Comparison of ENCODE assay signal across 1 cellular context in genomic region chr21:34888569-34889286, GRCh38.
TF ChIP-seq lines count a peak whose summit lies in the region.

No MANE protein-coding gene starts in this region.

TF ChIP-seq in GM12878, 131 proteins besides CTCF, POLR2A, EP300 and RAD21 (continued from another document):
- TF ChIP-seq HSF1 (IDR thresholded peaks at IDR 0.05; ENCODE audit: low read depth, low read length) = no peak
- peak; percentile 53; the same call in 1 of the 2 replicates for TF ChIP-seq POLR2AphosphoS5 (IDR thresholded peaks at IDR 0.05; ENCODE audit: low read length)
- TF ChIP-seq BCL3 (IDR thresholded peaks at IDR 0.05; ENCODE audit: borderline replicate concordance, insufficient read depth, low read depth, low read length, poor library complexity, severe bottlenecking) = no peak
- 0 out of 4 replicates have a peak, but pooled peaks of 1 of the 2 experiments have one; percentile 7 for TF ChIP-seq BHLHE40 (IDR thresholded peaks at IDR 0.05; ENCODE audit: borderline replicate concordance in 1 of 2, low read depth in 2 of 2, low read length in 1 of 2)
- no peak for TF ChIP-seq ZNF622 (IDR thresholded peaks at IDR 0.05)
- TF ChIP-seq ZBTB40 (IDR thresholded peaks at IDR 0.05; ENCODE audit: borderline replicate concordance) = no peak
